8 cellular contexts compared by ENCODE assay signal in genomic region chr12:123268850-123269249, GRCh38. TPM values are rescaled to one million over a fixed set of nuclear protein-coding genes. Genes with fewer than 3 reads are reported as not detected.
DNase-seq lines count a peak whose midpoint lies in the region; ATAC-seq and TF ChIP-seq lines count a peak whose summit lies in the region.

No MANE protein-coding gene starts in this region.

- H3K4me1 ChIP-seq in cardiac muscle cell (ENCODE audit: low read depth) (no peaks in the 10 kb centered on the region), upper lobe of right lung (peaks cover 33% of the 10 kb centered on the region)
- H3K4me1 ChIP-seq in naive thymus-derived CD4-positive, alpha-beta T cell (ENCODE audit: control insufficient read depth in 2 of 2, insufficient read depth in 2 of 2, low read length in 2 of 2), result peaks cover 12 to 18% of the 10 kb centered on the region in 2 donors

- H3K27me3 ChIP-seq in cardiac muscle cell (no peaks in the 10 kb centered on the region), upper lobe of right lung (no peaks in the 10 kb centered on the region)
- H3K27me3 ChIP-seq in naive thymus-derived CD4-positive, alpha-beta T cell (ENCODE audit: control insufficient read depth in 2 of 2, insufficient read depth in 2 of 2, low read length in 2 of 2), result no peaks in the 10 kb centered on the region

- H3K36me3 Mint-ChIP-seq in central memory CD8-positive, alpha-beta T cell (ENCODE audit: insufficient read depth), result peaks cover 8% of the 10 kb centered on the region
- H3K36me3 Mint-ChIP-seq in naive thymus-derived CD4-positive, alpha-beta T cell, result peaks cover 0 to 3% (median 0%) of the 10 kb centered on the region in 5 donors

- no peak overlapping the region for H3K27ac Mint-ChIP-seq in central memory CD8-positive, alpha-beta T cell (ENCODE audit: low read depth)
- peak overlapping the region in 7 of 9 donors; percentile 25 to 83 (median 60) for H3K27ac Mint-ChIP-seq in naive thymus-derived CD4-positive, alpha-beta T cell

- DNase-seq in cardiac muscle cell (ENCODE audit: low read depth in 1 of 2, low spot score in 1 of 2) (no peak), left ventricle myocardium superior (no peak), upper lobe of right lung (no peak), glomerular visceral epithelial cell (ENCODE audit: extremely low spot score) (no peak), ecto neural progenitor cell (ENCODE audit: low spot score) (no peak), KBM-7 (no peak)
- no peak for DNase-seq in central memory CD8-positive, alpha-beta T cell (ENCODE audit: low spot score in 2 of 2)
- no peak for DNase-seq in naive thymus-derived CD4-positive, alpha-beta T cell

- CTCF ChIA-PET in naive thymus-derived CD4-positive, alpha-beta T cell (lab: Charles Lee), result no interaction called here

- H3K9me3 Mint-ChIP-seq in central memory CD8-positive, alpha-beta T cell, result no peaks in the 10 kb centered on the region
- H3K9me3 Mint-ChIP-seq in naive thymus-derived CD4-positive, alpha-beta T cell, result no peaks in the 10 kb centered on the region

- no peaks in the 10 kb centered on the region for H3K9me3 ChIP-seq in cardiac muscle cell (ENCODE audit: low read depth)
- no peaks in the 10 kb centered on the region for H3K9me3 ChIP-seq in naive thymus-derived CD4-positive, alpha-beta T cell (ENCODE audit: control insufficient read depth in 2 of 3, low read length in 3 of 3)
- H3K9me3 ChIP-seq in upper lobe of right lung, result no peaks in the 10 kb centered on the region

- H3K27me3 Mint-ChIP-seq in central memory CD8-positive, alpha-beta T cell, result no peaks in the 10 kb centered on the region
- H3K27me3 Mint-ChIP-seq in naive thymus-derived CD4-positive, alpha-beta T cell, result no peaks in the 10 kb centered on the region

- peaks cover 23% of the 10 kb centered on the region for H3K4me1 Mint-ChIP-seq in central memory CD8-positive, alpha-beta T cell
- peaks cover 7 to 32% (median 21%) of the 10 kb centered on the region in 7 donors for H3K4me1 Mint-ChIP-seq in naive thymus-derived CD4-positive, alpha-beta T cell

- H3K4me3 ChIP-seq in cardiac muscle cell (no peak overlapping the region), upper lobe of right lung (no peak overlapping the region)
- H3K4me3 ChIP-seq in naive thymus-derived CD4-positive, alpha-beta T cell (ENCODE audit: low read length), result no peak overlapping the region

- H3K36me3 ChIP-seq in cardiac muscle cell (no peaks in the 10 kb centered on the region), upper lobe of right lung (peaks cover 12% of the 10 kb centered on the region)
- H3K36me3 ChIP-seq in naive thymus-derived CD4-positive, alpha-beta T cell (ENCODE audit: control insufficient read depth in 2 of 3, insufficient read depth in 3 of 3, low read length in 3 of 3), result no peaks in the 10 kb centered on the region

- in situ Hi-C loops in KBM-7 (cut with MboI; ENCODE audit: low pct_unique_long_range_greater_than_20kb, low sequenced_read_pairs), result no loop called here

- POLR2A ChIA-PET in naive thymus-derived CD4-positive, alpha-beta T cell (lab: Charles Lee), result interaction anchor here (1.1 to 2.0 kb wide), 3 partner anchors 12 to 36 kb away, joined by 4 to 8 read pairs (median 4); partner anchors contain the start of genes MPHOSPH9 and MTRFR

- H3K4me3 Mint-ChIP-seq in central memory CD8-positive, alpha-beta T cell, result peak overlapping the region; percentile 70
- H3K4me3 Mint-ChIP-seq in naive thymus-derived CD4-positive, alpha-beta T cell, result peak overlapping the region in 9 of 10 donors; percentile 62 to 91 (median 79)

- TF ChIP-seq CTCF in cardiac muscle cell (IDR thresholded peaks at IDR 0.05; ENCODE audit: low read depth, low read length), result no peak
- no peak for TF ChIP-seq CTCF in upper lobe of right lung (IDR thresholded peaks at IDR 0.05)

- ATAC-seq in left ventricle myocardium superior (no peak), upper lobe of right lung (no peak)
- ATAC-seq in central memory CD8-positive, alpha-beta T cell (replicated peaks; ENCODE audit: extremely low read depth, poor library complexity, severe bottlenecking), result no peak
- no peak for ATAC-seq in naive thymus-derived CD4-positive, alpha-beta T cell

- H3K27ac ChIP-seq in cardiac muscle cell, result peak overlapping the region; percentile 58
- no peak overlapping the region for H3K27ac ChIP-seq in naive thymus-derived CD4-positive, alpha-beta T cell (ENCODE audit: low read depth, low read length)
- H3K27ac ChIP-seq in upper lobe of right lung, result peak overlapping the region; percentile 78

- intact Hi-C loops in left ventricle myocardium superior (cut with micrococcal nuclease), result no loop called here
- intact Hi-C loops in naive thymus-derived CD4-positive, alpha-beta T cell (cut with micrococcal nuclease), result no loop called here
- intact Hi-C loops in upper lobe of right lung (cut with DNase I), result no loop called here

RNA-seq across cellular contexts. Expression of gene CDK2AP1, which starts 2.8 kb away (rescaled TPM):
- total RNA-seq in cardiac muscle cell (48.0 and 60.7 TPM in 2 replicates), left ventricle myocardium superior (73.1 TPM), upper lobe of right lung (89.9 TPM)
- polyA plus RNA-seq in cardiac muscle cell, result 101 and 122 TPM in 2 replicates
- 10 to 100 TPM in 2 of 5 experiments, 1 to 10 TPM in 3; 3.6 to 45.1 (median 5.0) TPM for total RNA-seq in naive thymus-derived CD4-positive, alpha-beta T cell
- 1 to 10 TPM; 1.3 to 3.2 TPM for polyA plus RNA-seq in naive thymus-derived CD4-positive, alpha-beta T cell

RNA-seq across cellular contexts. Expression of gene MTRFR, which starts 35.6 kb away (rescaled TPM):
- 15.0 and 25.8 TPM in 2 replicates for total RNA-seq in cardiac muscle cell
- polyA plus RNA-seq in cardiac muscle cell, result 31.9 and 40.8 TPM in 2 replicates
- 9.6 TPM for total RNA-seq in left ventricle myocardium superior
- total RNA-seq in naive thymus-derived CD4-positive, alpha-beta T cell, result 10 to 100 TPM; 26.8 to 56.9 (median 39.5) TPM
- 10 to 100 TPM; 42.6 to 60.3 TPM for polyA plus RNA-seq in naive thymus-derived CD4-positive, alpha-beta T cell
- 13.3 TPM for total RNA-seq in upper lobe of right lung

RNA-seq across cellular contexts. Expression of gene MPHOSPH9, which starts 35.9 kb away (rescaled TPM):
- total RNA-seq in cardiac muscle cell (47.8 and 90.9 TPM in 2 replicates), left ventricle myocardium superior (27.7 TPM), upper lobe of right lung (20.3 TPM)
- 18.1 and 42.8 TPM in 2 replicates for polyA plus RNA-seq in cardiac muscle cell
- 100 to 1,000 TPM in 1 of 5 experiments, 10 to 100 TPM in 4; 71.0 to 102 (median 82.4) TPM for total RNA-seq in naive thymus-derived CD4-positive, alpha-beta T cell
- 10 to 100 TPM; 34.0 to 59.8 TPM for polyA plus RNA-seq in naive thymus-derived CD4-positive, alpha-beta T cell
